In the genomic region with DNA sequence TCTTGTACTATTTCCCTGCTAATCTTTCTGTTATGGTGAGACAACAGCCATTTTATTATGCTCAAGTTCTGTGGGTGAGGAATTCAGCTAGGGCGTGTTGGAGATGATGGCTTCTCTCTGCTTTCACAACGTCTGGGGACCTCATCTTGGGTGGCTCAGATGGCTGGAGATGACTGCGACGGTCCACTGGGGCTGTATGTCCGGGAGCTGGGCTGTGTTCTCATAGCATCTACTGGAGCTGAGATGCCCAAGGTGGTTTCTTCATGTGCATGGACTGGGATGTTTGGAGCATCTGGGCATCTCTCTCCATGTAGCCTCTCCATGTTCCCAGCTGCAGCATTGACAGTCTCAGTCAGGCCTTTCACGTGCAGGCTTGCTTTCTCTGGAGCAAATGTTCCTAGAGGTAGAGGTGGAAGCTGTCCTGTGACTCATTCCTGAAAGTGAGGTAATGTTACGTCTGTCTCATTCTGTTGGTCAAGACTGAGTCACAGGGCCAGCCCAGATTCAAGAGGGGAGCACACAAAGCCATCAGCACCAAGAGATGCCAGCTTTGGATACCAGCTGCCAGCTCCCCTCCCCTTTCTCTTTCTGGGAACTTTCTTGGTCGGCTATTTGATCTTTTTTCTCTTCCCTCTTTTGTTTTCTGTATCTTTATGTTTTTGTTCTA, we compare ENCODE assay signal across 8 cellular contexts.
DNase-seq lines count a peak whose midpoint lies in the region; ATAC-seq and TF ChIP-seq lines count a peak whose summit lies in the region.

No MANE protein-coding gene starts in this region.

- H3K4me3 Mint-ChIP-seq in stimulated activated effector memory CD8-positive, alpha-beta T cell treated with anti-CD3 and anti-CD28 coated beads, Interleukin-12 subunit alpha, Interleukin-12 subunit beta, amount 100 ng/mL, for 72 hours = no peak overlapping the region

- H3K4me1 Mint-ChIP-seq in stimulated activated effector memory CD8-positive, alpha-beta T cell treated with anti-CD3 and anti-CD28 coated beads, Interleukin-12 subunit alpha, Interleukin-12 subunit beta, amount 100 ng/mL, for 72 hours = peaks cover 46% of the 10 kb centered on the region

- peak overlapping the region; percentile 44 for H3K27ac Mint-ChIP-seq in stimulated activated effector memory CD8-positive, alpha-beta T cell treated with anti-CD3 and anti-CD28 coated beads, Interleukin-12 subunit alpha, Interleukin-12 subunit beta, amount 100 ng/mL, for 72 hours

- H3K9me3 ChIP-seq in HAP-1 = no peaks in the 10 kb centered on the region

- peak; percentile 97 for ATAC-seq in stimulated activated effector memory CD8-positive, alpha-beta T cell treated with anti-CD3 and anti-CD28 coated beads, Interleukin-12 subunit alpha, Interleukin-12 subunit beta, amount 100 ng/mL, for 72 hours

- peaks cover 7% of the 10 kb centered on the region for H3K4me1 ChIP-seq in HAP-1

- H3K27me3 ChIP-seq in HAP-1 (ENCODE audit: low read depth) = no peaks in the 10 kb centered on the region
- no peaks in the 10 kb centered on the region for H3K27me3 ChIP-seq in H7 (ENCODE audit: control insufficient read depth, insufficient read depth, low read length)

- H3K9me3 Mint-ChIP-seq in stimulated activated effector memory CD8-positive, alpha-beta T cell treated with anti-CD3 and anti-CD28 coated beads, Interleukin-12 subunit alpha, Interleukin-12 subunit beta, amount 100 ng/mL, for 72 hours = no peaks in the 10 kb centered on the region

- no peaks in the 10 kb centered on the region for H3K36me3 ChIP-seq in HAP-1 (replicated peaks)
- no peaks in the 10 kb centered on the region for H3K36me3 ChIP-seq in H7 (replicated peaks; ENCODE audit: control insufficient read depth, insufficient read depth, low read length)

- DNase-seq in activated T-cell treated with anti-CD3 and anti-CD28 coated beads, Interleukin-2, amount 50 U/mL, for 48 hours = peak; percentile 27 to 29
- DNase-seq in activated T-cell treated with anti-CD3 and anti-CD28 coated beads for 4 hours (no peak), RKO (ENCODE audit: low spot score) (peak; percentile 90), fibroblast of villous mesenchyme (ENCODE audit: low read depth) (peak; percentile 66), HAP-1 (ENCODE audit: low spot score in 2 of 2) (no peak), T-helper 9 cell (no peak), H7 (no peak)
- no peak for DNase-seq in stimulated activated effector memory CD8-positive, alpha-beta T cell treated with anti-CD3 and anti-CD28 coated beads, Interleukin-12 subunit alpha, Interleukin-12 subunit beta, amount 100 ng/mL, for 72 hours (ENCODE audit: low spot score in 2 of 2)

- no peak for TF ChIP-seq CTCF in fibroblast of villous mesenchyme (IDR thresholded peaks at IDR 0.05; ENCODE audit: insufficient read depth, low read depth, low read length)

- peaks cover 7% of the 10 kb centered on the region for H3K36me3 Mint-ChIP-seq in stimulated activated effector memory CD8-positive, alpha-beta T cell treated with anti-CD3 and anti-CD28 coated beads, Interleukin-12 subunit alpha, Interleukin-12 subunit beta, amount 100 ng/mL, for 72 hours

- in situ Hi-C loops in HAP-1 (cut with MboI; ENCODE audit: low sequenced_read_pairs) = no loop called here

- H3K4me3 ChIP-seq in fibroblast of villous mesenchyme (ENCODE audit: low read depth, low read length) = no peak overlapping the region
- H3K4me3 ChIP-seq in HAP-1 = no peak overlapping the region
- no peak overlapping the region for H3K4me3 ChIP-seq in H7 (ENCODE audit: insufficient read depth, low read depth, low read length)

Comparison
In these comparisons a context has a peak if more than half of its experiments do, and no peak if none do; other contexts are left out.
1. DNase-seq: peak in activated T-cell treated with anti-CD3 and anti-CD28 coated beads, Interleukin-2, amount 50 U/mL, for 48 hours (2 of 2), RKO (single experiment) and fibroblast of villous mesenchyme (single experiment); none in activated T-cell treated with anti-CD3 and anti-CD28 coated beads for 4 hours (single experiment), stimulated activated effector memory CD8-positive, alpha-beta T cell treated with anti-CD3 and anti-CD28 coated beads, Interleukin-12 subunit alpha, Interleukin-12 subunit beta, amount 100 ng/mL, for 72 hours (0 of 2), HAP-1 (0 of 2), T-helper 9 cell (single experiment) and H7 (single experiment).